ENCODE assay signal across 9 cellular contexts in the genomic region with DNA sequence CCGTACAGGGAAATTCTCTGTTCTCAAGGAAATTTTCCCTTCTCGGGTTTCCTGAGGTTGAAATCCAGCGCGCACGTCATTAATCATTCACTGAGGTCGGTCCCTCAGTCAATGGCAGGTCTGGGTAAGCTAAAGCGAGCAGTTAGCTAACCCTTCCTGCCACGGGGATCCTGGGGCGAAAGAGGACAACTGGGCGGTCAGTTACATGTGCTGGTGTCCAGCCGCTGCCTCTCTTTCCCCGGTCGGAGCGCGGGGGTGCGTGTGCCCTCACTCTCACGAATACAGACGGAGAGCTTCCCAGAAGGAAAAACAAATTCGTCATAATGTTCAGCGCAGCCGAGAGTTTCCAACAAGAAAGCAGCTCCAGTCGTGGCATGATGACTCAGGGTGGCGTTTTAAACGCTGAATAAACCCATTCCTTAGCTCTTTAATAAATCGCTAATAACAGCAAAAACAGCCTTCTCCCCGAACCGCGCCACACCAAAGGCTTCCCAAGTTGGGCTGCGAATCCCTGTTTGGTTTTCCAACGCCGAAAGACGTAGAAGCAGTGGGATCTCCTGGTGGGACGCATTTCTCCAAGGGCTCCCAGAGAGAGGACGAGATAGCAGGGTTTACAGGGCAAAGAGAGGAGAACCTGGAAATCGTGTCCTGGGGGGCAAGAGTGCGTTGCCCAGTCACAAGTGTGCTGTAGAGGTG. TPM values are rescaled to one million over a fixed set of nuclear protein-coding genes. Genes with fewer than 3 reads are reported as not detected.
DNase-seq lines count a peak whose midpoint lies in the region; ATAC-seq, FAIRE-seq and TF ChIP-seq lines count a peak whose summit lies in the region.
"Had no signal": no experiment of that assay in that cellular context is flagged by ENCODE, and none has a peak within 500 bp of the region (broad histone marks: within the 10 kb centered on the region; RNA-seq: fewer than 3 reads in every experiment).

No MANE protein-coding gene starts in this region.

- no peaks in the 10 kb centered on the region for H3K4me1 ChIP-seq in CD8-positive, alpha-beta memory T cell (ENCODE audit: insufficient read depth, low read length)
- H3K4me1 ChIP-seq in HUES64 (ENCODE audit: insufficient read depth, low read length) (peaks cover 8% of the 10 kb centered on the region; the same call in 1 of the 2 replicates), aorta (ENCODE audit: control insufficient read depth in 1 of 2, insufficient read depth in 2 of 2, low read length in 2 of 2) (no peaks in the 10 kb centered on the region)

- H3K36me3 Mint-ChIP-seq in CD8-positive, alpha-beta memory T cell = no peaks in the 10 kb centered on the region

- no peak for DNase-seq in CD8-positive, alpha-beta memory T cell
- peak; percentile 82 for DNase-seq in bronchial epithelial cell (ENCODE audit: low read depth)
- peak; percentile 17 to 90 for DNase-seq in lung microvascular endothelial cell (ENCODE audit: low read depth in 2 of 2)
- DNase-seq in aorta = no peak
- DNase-seq in SHP77 treated with DMSO at 0.1 percent for 48 hours (lab: John Stamatoyannopoulos, UW) = no peak
- no peak for DNase-seq in effector CD4-positive, alpha-beta T cell

- H3K4me3 ChIP-seq in CD8-positive, alpha-beta memory T cell (ENCODE audit: low read length) = no peak overlapping the region
- H3K4me3 ChIP-seq in HUES64 (ENCODE audit: low read length) = peak overlapping the region; percentile 42
- H3K4me3 ChIP-seq in bronchial epithelial cell (ENCODE audit: low read depth, low read length) = peak overlapping the region; percentile 72
- H3K4me3 ChIP-seq in aorta (ENCODE audit: low read length in 2 of 2) = peak overlapping the region; percentile 12 to 59
- H3K4me3 ChIP-seq: lung had no signal

- peak overlapping the region in 6 of 7 donors; percentile 4 to 65 (median 54) for H3K4me3 Mint-ChIP-seq in CD8-positive, alpha-beta memory T cell

- peaks cover 66 to 88% of the 10 kb centered on the region in 2 donors for H3K27me3 Mint-ChIP-seq in CD8-positive, alpha-beta memory T cell

- POLR2A ChIA-PET in CD8-positive, alpha-beta memory T cell (lab: Charles Lee) = no interaction called here

- FAIRE-seq in bronchial epithelial cell (lab: Jason Lieb, UNC) = no peak

- H3K9ac ChIP-seq in HUES64 (ENCODE audit: low read depth, low read length) = no peak overlapping the region

- no peak overlapping the region for H3K27ac ChIP-seq in CD8-positive, alpha-beta memory T cell (ENCODE audit: low read depth, low read length)
- H3K27ac ChIP-seq in HUES64 (ENCODE audit: low read depth, low read length) = no peak overlapping the region
- no peak overlapping the region for H3K27ac ChIP-seq in aorta (ENCODE audit: low read depth in 1 of 2, low read length in 2 of 2)

- H3K27ac Mint-ChIP-seq in CD8-positive, alpha-beta memory T cell = peak overlapping the region in 1 of 8 donors; percentile 13

- no peaks in the 10 kb centered on the region for H3K9me3 ChIP-seq in CD8-positive, alpha-beta memory T cell (ENCODE audit: low read length)
- H3K9me3 ChIP-seq in HUES64 (ENCODE audit: insufficient read depth, low read depth, low read length) (no peaks in the 10 kb centered on the region), aorta (ENCODE audit: control insufficient read depth, low read length) (peaks cover 2% of the 10 kb centered on the region)

- 3% methylated on average over 35 of the region's 36 CpGs for WGBS in HUES64
- 0 to 1% methylated on average over 35 to 36 of the region's 36 CpGs for WGBS in aorta, 2 donors

- ATAC-seq in aorta (ENCODE audit: low FRiP score) (no peak), GM21737 (IDR thresholded peaks at IDR 0.05; ENCODE audit: unreplicated experiment) (no peak)

- intact Hi-C loops in aorta (cut with DNase I) = no loop called here

- H3K9me3 Mint-ChIP-seq in CD8-positive, alpha-beta memory T cell = peaks cover 0 to 2% (median 0%) of the 10 kb centered on the region in 5 donors

- H3K36me3 ChIP-seq in CD8-positive, alpha-beta memory T cell (ENCODE audit: insufficient read depth, low read length) = no peaks in the 10 kb centered on the region
- H3K36me3 ChIP-seq in HUES64 (ENCODE audit: insufficient read depth, low read length) (no peaks in the 10 kb centered on the region), bronchial epithelial cell (ENCODE audit: control insufficient read depth, insufficient read depth, low read length) (no peaks in the 10 kb centered on the region), aorta (ENCODE audit: control insufficient read depth in 1 of 2, insufficient read depth in 2 of 2, low read length in 1 of 2) (no peaks in the 10 kb centered on the region)

- H3K27me3 ChIP-seq in CD8-positive, alpha-beta memory T cell (ENCODE audit: insufficient read depth, low read length, poor library complexity, severe bottlenecking) = peaks cover 33% of the 10 kb centered on the region
- peaks cover 100% of the 10 kb centered on the region for H3K27me3 ChIP-seq in HUES64 (ENCODE audit: insufficient read depth, low read length)
- no peaks in the 10 kb centered on the region for H3K27me3 ChIP-seq in bronchial epithelial cell (ENCODE audit: control insufficient read depth, insufficient read depth, low read length)
- peaks cover 0 to 7% of the 10 kb centered on the region in 2 donors for H3K27me3 ChIP-seq in aorta (ENCODE audit: control insufficient read depth in 1 of 2, insufficient read depth in 2 of 2, low read length in 1 of 2)

- H3K4me1 Mint-ChIP-seq in CD8-positive, alpha-beta memory T cell = peaks cover 21 to 49% (median 29%) of the 10 kb centered on the region in 3 donors

- TF ChIP-seq CTCF in bronchial epithelial cell (IDR thresholded peaks at IDR 0.05; ENCODE audit: insufficient read depth, low read length, severe bottlenecking) = no peak

- CTCF ChIA-PET in CD8-positive, alpha-beta memory T cell (lab: Charles Lee) = no interaction called here

RNA-seq across cellular contexts. Expression of a gene that starts 0.7 kb away (rescaled TPM):
- total RNA-seq in CD8-positive, alpha-beta memory T cell = not detected
- not detected for polyA plus RNA-seq in CD8-positive, alpha-beta memory T cell
- not detected for polyA plus RNA-seq in HUES64 (2013, experiment 1 of 2)
- polyA plus RNA-seq in HUES64 (2013, experiment 2 of 2) = not detected
- total RNA-seq in bronchial epithelial cell = 0.51 and 1.3 TPM in 2 replicates
- total RNA-seq in lung microvascular endothelial cell = 0.22 TPM in 1 of 2 replicates, not detected in the other
- total RNA-seq in aorta = under 1 TPM in 1 of 2 donors, not detected in 1; 0.15 TPM
- polyA plus RNA-seq in aorta = not detected
- polyA plus RNA-seq: lung had no signal

Comparison
In these comparisons a context has a peak if more than half of its experiments do, and no peak if none do; other contexts are left out.
1. DNase-seq: peak in bronchial epithelial cell (single experiment) and lung microvascular endothelial cell (2 of 2); none in CD8-positive, alpha-beta memory T cell (0 of 5), aorta (0 of 2), SHP77 treated with DMSO at 0.1 percent for 48 hours (single experiment) and effector CD4-positive, alpha-beta T cell (single experiment).